Comparison of ENCODE assay signal across 15 cellular contexts in genomic region chr17:59699218-59699617, GRCh38.
"Had no signal": no experiment of that assay in that cellular context is flagged by ENCODE, and none has a peak within 500 bp of the region (broad histone marks: within the 10 kb centered on the region; RNA-seq: fewer than 3 reads in every experiment).

No MANE protein-coding gene starts in this region.

- H3K4me3 ChIP-seq: cardiac muscle cell, dorsolateral prefrontal cortex, lower lobe of right lung, ovary, thyroid gland, uterus had no signal

- DNase-seq: activated CD4-positive, alpha-beta T cell treated with anti-CD3 and anti-CD28 coated beads, Interleukin-2, amount 50 U/mL, for 48 hours; activated CD4-positive, CD25-positive, alpha-beta regulatory T cell treated with anti-CD3 and anti-CD28 coated beads, Interleukin-2, amount 50 U/mL, for 72 hours; activated CD8-positive, alpha-beta memory T cell treated with anti-CD3 and anti-CD28 coated beads, Interleukin-2, amount 50 U/mL, for 48 hours; activated gamma-delta T cell; dorsolateral prefrontal cortex; left colon; lower lobe of right lung; midbrain; ovary; stimulated activated CD4-positive, alpha-beta T cell treated with anti-CD3 and anti-CD28 coated beads, Interleukin-1b, Interleukin-23, amount 100 ng/mL, for 48 hours; T-helper 1 cell; thyroid gland; uterus had no signal

- H3K9me3 ChIP-seq: lower lobe of right lung, ovary, thyroid gland, uterus had no signal

- ATAC-seq: left colon, lower lobe of right lung, SK-N-SH treated with all-trans-retinoic acid at 6 μM for 48 hours had no signal

- H3K27ac ChIP-seq: cardiac muscle cell, lower lobe of right lung, ovary, thyroid gland, uterus had no signal

- H3K27me3 ChIP-seq: cardiac muscle cell, dorsolateral prefrontal cortex, ovary, thyroid gland, uterus had no signal
